Comparison of ENCODE assay signal across 8 cellular contexts in the genomic region with DNA sequence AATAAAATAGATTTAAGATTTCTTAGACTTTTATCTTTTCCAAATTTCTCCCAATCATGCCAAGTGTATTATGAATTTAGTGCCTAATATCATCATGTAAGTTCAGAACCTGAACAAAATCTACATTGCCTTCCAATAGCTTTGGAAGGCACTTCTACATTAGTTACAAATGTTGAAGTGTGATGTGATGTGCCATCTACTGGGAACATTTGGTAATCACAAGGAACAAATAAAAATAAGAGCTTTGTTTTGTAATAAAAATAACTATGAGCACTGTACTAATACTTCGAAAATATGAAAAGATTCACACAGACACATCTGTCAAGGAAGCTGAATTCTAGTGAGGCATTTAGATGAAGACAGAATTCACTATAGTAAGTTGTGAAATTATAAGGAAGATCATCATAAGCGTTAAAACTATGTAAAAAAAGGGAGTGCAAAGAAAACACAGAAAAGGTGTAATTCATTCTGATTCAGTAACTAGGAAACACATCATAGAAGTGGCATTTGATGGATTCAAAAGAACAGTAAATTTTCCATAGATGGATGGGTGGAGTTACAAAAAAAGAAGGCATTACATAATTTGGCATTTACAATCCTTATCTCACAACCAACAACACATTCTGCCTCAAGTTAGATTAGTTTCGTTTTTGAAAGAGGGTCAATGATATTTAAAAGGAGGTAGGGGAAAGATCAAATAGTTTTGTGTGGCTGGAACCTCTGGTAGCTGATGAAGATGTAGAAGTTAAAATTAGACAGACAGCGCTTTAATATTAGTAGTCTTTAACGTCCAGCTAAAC.
DNase-seq lines count a peak whose midpoint lies in the region; FAIRE-seq and TF ChIP-seq lines count a peak whose summit lies in the region.

No MANE protein-coding gene starts in this region.

- DNase-seq in Kasumi-1 (lab: John Stamatoyannopoulos, UW) (peak; percentile 9 to 67), astrocyte of the cerebellum (ENCODE audit: low read depth) (no peak), kidney glomerular epithelial cell (lab: John Stamatoyannopoulos, UW) (peak; percentile 1), posterior cingulate gyrus (no peak), mucosa of gallbladder (ENCODE audit: low spot score) (no peak)
- DNase-seq in activated effector memory CD4-positive, alpha-beta T cell treated with Interleukin-2 at 50 U/mL for 16 hours: no peak

- H3K4me3 ChIP-seq in GM12875 (ENCODE audit: low read depth, low read length): no peak overlapping the region
- H3K4me3 ChIP-seq in astrocyte of the cerebellum (ENCODE audit: low read depth, low read length): no peak overlapping the region

- intact Hi-C loops in posterior cingulate gyrus (cut with DNase I): no loop called here

- TF ChIP-seq CTCF in GM12875 (IDR thresholded peaks at IDR 0.05; ENCODE audit: borderline replicate concordance, insufficient read depth, low read depth, low read length) (peak; percentile 14; the same call in 1 of the 2 replicates), astrocyte of the cerebellum (IDR thresholded peaks at IDR 0.05; ENCODE audit: low read depth, low read length, missing control alignments) (peak; percentile 37)

- peak; percentile 94 for FAIRE-seq in A204.1 (lab: Jason Lieb, UNC)

- in situ Hi-C loops in astrocyte of the cerebellum (cut with HindIII; ENCODE audit: low sequenced_read_pairs): no loop called here

Comparison
In these comparisons a context has a peak if more than half of its experiments do, and no peak if none do; other contexts are left out.
1. DNase-seq: peak in Kasumi-1 (2 of 2) and kidney glomerular epithelial cell (single experiment); none in astrocyte of the cerebellum (single experiment), activated effector memory CD4-positive, alpha-beta T cell treated with Interleukin-2 at 50 U/mL for 16 hours (single experiment), posterior cingulate gyrus (0 of 10) and mucosa of gallbladder (single experiment).